1 cellular context compared by ENCODE assay signal in the genomic region with DNA sequence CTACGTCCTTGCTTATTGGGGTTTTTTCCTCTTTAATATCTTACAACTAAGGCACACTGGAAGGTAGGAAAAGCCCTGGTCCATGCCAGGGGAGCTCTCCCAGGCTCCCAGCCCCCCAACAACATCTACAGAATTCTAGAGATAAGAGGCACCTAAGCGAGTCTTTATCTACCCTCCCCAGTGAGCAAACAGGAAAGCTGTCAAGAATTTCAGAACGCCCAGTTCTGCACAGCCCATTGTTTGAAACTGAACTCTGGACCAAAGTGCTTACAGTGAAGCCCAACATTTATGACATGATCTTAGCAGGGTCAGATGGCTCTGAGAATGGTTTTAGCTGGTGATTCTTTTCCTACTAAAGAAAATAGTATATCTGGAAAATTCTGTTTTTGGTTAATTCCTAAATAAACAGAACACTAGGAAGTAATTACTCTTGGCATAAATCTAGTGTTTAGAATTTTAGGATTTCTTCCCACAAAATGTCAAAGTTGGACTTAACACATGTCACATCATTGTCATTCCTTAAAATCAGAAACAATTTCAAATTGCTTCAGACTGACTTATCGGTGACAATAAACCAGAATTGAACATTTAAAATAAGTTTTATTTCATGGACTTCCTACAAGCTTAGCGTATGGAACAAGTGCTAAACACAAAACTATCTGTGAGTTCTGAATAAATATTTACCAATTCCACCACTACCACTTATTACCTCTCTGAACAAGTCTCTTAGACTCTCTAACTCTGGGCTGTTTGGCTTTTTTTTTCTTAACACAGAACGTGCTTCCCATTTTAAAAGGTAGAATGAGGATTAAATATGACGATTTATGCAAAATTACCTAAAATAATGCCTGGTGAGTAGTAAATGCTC.
TF ChIP-seq lines count a peak whose summit lies in the region.

No MANE protein-coding gene starts in this region.

TF ChIP-seq in HepG2, 621 proteins besides CTCF, POLR2A, EP300 and RAD21 (continued from another document and continues in another):
- TF ChIP-seq PITX1 (CRISPR knock-in tag; IDR thresholded peaks at IDR 0.05): peak; percentile 88
- no peak for TF ChIP-seq ZNF329 (CRISPR knock-in tag; IDR thresholded peaks at IDR 0.05; ENCODE audit: low read depth)
- TF ChIP-seq RARA (CRISPR knock-in tag; IDR thresholded peaks at IDR 0.05): peak; percentile 84
- TF ChIP-seq, protein P1, sequence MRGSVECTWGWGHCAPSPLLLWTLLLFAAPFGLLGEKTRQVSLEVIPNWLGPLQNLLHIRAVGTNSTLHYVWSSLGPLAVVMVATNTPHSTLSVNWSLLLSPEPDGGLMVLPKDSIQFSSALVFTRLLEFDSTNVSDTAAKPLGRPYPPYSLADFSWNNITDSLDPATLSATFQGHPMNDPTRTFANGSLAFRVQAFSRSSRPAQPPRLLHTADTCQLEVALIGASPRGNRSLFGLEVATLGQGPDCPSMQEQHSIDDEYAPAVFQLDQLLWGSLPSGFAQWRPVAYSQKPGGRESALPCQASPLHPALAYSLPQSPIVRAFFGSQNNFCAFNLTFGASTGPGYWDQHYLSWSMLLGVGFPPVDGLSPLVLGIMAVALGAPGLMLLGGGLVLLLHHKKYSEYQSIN (CRISPR knock-in tag; IDR thresholded peaks at IDR 0.05; ENCODE audit: borderline replicate concordance): no peak
- no peak for TF ChIP-seq EHMT2 (IDR thresholded peaks at IDR 0.05; ENCODE audit: borderline replicate concordance, low read depth, low read length)
- TF ChIP-seq, protein P2, sequence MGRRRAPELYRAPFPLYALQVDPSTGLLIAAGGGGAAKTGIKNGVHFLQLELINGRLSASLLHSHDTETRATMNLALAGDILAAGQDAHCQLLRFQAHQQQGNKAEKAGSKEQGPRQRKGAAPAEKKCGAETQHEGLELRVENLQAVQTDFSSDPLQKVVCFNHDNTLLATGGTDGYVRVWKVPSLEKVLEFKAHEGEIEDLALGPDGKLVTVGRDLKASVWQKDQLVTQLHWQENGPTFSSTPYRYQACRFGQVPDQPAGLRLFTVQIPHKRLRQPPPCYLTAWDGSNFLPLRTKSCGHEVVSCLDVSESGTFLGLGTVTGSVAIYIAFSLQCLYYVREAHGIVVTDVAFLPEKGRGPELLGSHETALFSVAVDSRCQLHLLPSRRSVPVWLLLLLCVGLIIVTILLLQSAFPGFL (CRISPR knock-in tag; IDR thresholded peaks at IDR 0.05): no peak
- TF ChIP-seq ZFP41 (CRISPR knock-in tag; IDR thresholded peaks at IDR 0.05; ENCODE audit: borderline replicate concordance): no peak
- TF ChIP-seq, protein P3, sequence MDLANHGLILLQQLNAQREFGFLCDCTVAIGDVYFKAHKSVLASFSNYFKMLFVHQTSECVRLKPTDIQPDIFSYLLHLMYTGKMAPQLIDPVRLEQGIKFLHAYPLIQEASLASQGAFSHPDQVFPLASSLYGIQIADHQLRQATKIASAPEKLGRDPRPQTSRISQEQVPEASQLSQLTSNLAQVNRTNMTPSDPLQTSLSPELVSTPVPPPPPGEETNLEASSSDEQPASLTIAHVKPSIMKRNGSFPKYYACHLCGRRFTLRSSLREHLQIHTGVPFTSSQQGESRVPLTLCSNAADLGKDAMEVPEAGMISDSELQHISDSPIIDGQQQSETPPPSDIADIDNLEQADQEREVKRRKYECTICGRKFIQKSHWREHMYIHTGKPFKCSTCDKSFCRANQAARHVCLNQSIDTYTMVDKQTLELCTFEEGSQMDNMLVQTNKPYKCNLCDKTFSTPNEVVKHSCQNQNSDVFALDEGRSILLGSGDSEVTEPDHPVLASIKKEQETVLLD (CRISPR knock-in tag; IDR thresholded peaks at IDR 0.05; ENCODE audit: low read depth): no peak
- TF ChIP-seq, protein P4, sequence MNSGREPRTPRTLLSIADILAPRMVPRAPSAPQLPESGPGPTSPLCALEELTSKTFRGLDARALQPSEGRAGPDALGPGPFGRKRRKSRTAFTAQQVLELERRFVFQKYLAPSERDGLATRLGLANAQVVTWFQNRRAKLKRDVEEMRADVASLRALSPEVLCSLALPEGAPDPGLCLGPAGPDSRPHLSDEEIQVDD (CRISPR knock-in tag; IDR thresholded peaks at IDR 0.05; ENCODE audit: borderline replicate concordance): no peak
- TF ChIP-seq ZBTB7B (CRISPR knock-in tag; IDR thresholded peaks at IDR 0.05): peak; percentile 88
- peak; percentile 66; the same call in 1 of the 2 replicates for TF ChIP-seq ZMYM4 (CRISPR knock-in tag; IDR thresholded peaks at IDR 0.05)
- TF ChIP-seq, protein P5, sequence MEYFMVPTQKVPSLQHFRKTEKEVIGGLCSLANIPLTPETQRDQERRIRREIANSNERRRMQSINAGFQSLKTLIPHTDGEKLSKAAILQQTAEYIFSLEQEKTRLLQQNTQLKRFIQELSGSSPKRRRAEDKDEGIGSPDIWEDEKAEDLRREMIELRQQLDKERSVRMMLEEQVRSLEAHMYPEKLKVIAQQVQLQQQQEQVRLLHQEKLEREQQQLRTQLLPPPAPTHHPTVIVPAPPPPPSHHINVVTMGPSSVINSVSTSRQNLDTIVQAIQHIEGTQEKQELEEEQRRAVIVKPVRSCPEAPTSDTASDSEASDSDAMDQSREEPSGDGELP (IDR thresholded peaks at IDR 0.05; ENCODE audit: borderline replicate concordance, low read depth): peak; percentile 59; the same call in 1 of the 2 replicates
- TF ChIP-seq MIXL1 (CRISPR knock-in tag; IDR thresholded peaks at IDR 0.05): 0 out of 2 replicates have a peak, but pooled peaks have one; percentile 26
- no peak for TF ChIP-seq ZNF530 (CRISPR knock-in tag; IDR thresholded peaks at IDR 0.05; ENCODE audit: low read depth)
- TF ChIP-seq NONO (IDR thresholded peaks at IDR 0.05): no peak
- TF ChIP-seq NONO (CRISPR knock-in tag; conservative IDR thresholded peaks at IDR 0.05): peak; percentile 67
- TF ChIP-seq, protein P6, sequence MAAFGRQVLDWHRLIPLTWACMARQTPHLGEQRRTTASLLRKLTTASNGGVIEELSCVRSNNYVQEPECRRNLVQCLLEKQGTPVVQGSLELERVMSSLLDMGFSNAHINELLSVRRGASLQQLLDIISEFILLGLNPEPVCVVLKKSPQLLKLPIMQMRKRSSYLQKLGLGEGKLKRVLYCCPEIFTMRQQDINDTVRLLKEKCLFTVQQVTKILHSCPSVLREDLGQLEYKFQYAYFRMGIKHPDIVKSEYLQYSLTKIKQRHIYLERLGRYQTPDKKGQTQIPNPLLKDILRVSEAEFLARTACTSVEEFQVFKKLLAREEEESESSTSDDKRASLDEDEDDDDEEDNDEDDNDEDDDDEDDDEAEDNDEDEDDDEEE (CRISPR knock-in tag; IDR thresholded peaks at IDR 0.05): no peak
- TF ChIP-seq ZNF251 (CRISPR knock-in tag; IDR thresholded peaks at IDR 0.05): no peak
- peak; percentile 92 for TF ChIP-seq NFIC (IDR thresholded peaks at IDR 0.05; ENCODE audit: low read length)
- TF ChIP-seq, protein P7, sequence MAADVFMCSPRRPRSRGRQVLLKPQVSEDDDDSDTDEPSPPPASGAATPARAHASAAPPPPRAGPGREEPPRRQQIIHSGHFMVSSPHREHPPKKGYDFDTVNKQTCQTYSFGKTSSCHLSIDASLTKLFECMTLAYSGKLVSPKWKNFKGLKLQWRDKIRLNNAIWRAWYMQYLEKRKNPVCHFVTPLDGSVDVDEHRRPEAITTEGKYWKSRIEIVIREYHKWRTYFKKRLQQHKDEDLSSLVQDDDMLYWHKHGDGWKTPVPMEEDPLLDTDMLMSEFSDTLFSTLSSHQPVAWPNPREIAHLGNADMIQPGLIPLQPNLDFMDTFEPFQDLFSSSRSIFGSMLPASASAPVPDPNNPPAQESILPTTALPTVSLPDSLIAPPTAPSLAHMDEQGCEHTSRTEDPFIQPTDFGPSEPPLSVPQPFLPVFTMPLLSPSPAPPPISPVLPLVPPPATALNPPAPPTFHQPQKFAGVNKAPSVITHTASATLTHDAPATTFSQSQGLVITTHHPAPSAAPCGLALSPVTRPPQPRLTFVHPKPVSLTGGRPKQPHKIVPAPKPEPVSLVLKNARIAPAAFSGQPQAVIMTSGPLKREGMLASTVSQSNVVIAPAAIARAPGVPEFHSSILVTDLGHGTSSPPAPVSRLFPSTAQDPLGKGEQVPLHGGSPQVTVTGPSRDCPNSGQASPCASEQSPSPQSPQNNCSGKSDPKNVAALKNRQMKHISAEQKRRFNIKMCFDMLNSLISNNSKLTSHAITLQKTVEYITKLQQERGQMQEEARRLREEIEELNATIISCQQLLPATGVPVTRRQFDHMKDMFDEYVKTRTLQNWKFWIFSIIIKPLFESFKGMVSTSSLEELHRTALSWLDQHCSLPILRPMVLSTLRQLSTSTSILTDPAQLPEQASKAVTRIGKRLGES (CRISPR knock-in tag; IDR thresholded peaks at IDR 0.05; ENCODE audit: borderline replicate concordance): peak; percentile 45; the same call in 1 of the 2 replicates
- TF ChIP-seq, protein P8, sequence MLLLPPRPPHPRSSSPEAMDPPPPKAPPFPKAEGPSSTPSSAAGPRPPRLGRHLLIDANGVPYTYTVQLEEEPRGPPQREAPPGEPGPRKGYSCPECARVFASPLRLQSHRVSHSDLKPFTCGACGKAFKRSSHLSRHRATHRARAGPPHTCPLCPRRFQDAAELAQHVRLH (CRISPR knock-in tag; IDR thresholded peaks at IDR 0.05; ENCODE audit: borderline replicate concordance, low read depth): peak; percentile 53; the same call in 1 of the 2 replicates
- no peak for TF ChIP-seq RORA (CRISPR knock-in tag; IDR thresholded peaks at IDR 0.05)
- no peak for TF ChIP-seq ZNF3 (CRISPR knock-in tag; IDR thresholded peaks at IDR 0.05)
- TF ChIP-seq MAFK (conservative IDR thresholded peaks at IDR 0.05 in 1 of 2, IDR thresholded peaks at IDR 0.05 in 1 of 2; ENCODE audit: low read length in 2 of 2): 0 out of 4 replicates have a peak, but pooled peaks of 1 of the 2 experiments have one; percentile 7
- TF ChIP-seq SMARCC2 (IDR thresholded peaks at IDR 0.05): no peak
- TF ChIP-seq, protein P9, sequence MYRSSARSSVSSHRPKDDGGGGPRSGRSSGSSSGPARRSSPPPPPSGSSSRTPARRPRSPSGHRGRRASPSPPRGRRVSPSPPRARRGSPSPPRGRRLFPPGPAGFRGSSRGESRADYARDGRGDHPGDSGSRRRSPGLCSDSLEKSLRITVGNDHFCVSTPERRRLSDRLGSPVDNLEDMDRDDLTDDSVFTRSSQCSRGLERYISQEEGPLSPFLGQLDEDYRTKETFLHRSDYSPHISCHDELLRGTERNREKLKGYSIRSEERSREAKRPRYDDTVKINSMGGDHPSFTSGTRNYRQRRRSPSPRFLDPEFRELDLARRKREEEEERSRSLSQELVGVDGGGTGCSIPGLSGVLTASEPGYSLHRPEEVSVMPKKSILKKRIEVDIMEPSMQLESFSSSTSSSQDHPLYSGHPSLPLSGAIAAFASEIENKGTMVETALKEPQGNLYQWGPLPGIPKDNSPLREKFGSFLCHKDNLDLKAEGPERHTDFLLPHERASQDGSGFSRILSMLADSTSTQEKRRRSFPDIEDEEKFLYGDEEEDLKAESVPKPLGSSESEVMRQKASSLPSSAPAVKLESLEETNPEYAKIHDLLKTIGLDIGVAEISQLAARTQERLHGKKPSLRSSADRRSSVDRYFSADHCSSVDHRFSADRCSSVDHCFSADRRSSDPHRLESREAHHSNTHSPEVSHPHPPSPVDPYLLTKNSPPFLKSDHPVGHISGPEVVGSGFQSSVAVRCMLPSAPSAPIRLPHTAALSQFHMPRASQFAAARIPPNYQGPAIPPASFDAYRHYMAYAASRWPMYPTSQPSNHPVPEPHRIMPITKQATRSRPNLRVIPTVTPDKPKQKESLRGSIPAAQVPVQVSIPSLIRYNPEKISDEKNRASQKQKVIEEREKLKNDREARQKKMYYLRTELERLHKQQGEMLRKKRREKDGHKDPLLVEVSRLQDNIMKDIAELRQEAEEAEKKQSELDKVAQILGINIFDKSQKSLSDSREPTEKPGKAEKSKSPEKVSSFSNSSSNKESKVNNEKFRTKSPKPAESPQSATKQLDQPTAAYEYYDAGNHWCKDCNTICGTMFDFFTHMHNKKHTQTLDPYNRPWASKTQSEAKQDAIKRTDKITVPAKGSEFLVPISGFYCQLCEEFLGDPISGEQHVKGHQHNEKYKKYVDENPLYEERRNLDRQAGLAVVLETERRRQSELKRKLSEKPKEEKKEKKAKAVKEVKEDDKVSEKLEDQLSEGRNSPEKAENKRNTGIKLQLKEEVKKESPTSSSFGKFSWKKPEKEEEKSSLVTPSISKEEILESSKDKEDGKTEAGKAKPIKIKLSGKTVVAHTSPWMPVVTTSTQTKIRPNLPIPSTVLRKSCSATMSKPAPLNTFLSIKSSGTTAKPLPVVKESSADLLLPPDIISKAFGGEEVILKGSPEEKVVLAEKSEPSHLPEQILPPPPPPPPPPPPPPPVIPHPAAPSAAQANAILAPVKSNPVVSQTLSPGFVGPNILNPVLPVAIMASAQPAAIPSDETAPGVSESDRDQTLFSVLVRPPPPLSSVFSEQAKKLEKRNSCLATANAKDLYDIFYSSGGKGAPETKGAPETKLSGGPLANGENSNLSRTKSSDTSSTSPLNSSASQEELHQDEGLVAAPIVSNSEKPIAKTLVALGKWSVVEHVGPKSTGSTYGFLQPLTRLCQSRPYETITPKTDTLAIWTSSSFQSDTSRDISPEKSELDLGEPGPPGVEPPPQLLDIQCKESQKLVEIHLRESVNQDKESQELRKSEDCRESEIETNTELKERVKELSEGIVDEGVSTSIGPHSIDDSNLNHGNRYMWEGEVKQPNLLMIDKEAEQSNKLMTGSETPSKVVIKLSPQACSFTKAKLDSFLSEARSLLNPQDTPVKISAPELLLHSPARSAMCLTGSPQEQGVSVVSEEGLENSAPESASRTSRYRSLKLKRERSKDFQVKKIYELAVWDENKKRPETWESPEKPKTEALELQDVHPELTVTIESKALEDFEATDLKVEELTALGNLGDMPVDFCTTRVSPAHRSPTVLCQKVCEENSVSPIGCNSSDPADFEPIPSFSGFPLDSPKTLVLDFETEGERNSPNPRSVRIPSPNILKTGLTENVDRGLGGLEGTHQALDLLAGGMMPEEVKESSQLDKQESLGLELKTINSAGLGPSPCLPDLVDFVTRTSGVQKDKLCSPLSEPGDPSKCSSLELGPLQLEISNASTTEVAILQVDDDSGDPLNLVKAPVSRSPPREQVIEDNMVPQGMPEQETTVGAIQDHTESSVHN (CRISPR knock-in tag; IDR thresholded peaks at IDR 0.05): no peak
- TF ChIP-seq, protein P10, sequence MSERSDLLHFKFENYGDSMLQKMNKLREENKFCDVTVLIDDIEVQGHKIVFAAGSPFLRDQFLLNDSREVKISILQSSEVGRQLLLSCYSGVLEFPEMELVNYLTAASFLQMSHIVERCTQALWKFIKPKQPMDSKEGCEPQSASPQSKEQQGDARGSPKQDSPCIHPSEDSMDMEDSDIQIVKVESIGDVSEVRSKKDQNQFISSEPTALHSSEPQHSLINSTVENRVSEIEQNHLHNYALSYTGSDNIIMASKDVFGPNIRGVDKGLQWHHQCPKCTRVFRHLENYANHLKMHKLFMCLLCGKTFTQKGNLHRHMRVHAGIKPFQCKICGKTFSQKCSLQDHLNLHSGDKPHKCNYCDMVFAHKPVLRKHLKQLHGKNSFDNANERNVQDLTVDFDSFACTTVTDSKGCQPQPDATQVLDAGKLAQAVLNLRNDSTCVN (CRISPR knock-in tag; IDR thresholded peaks at IDR 0.05; ENCODE audit: borderline replicate concordance): peak; percentile 81
- no peak for TF ChIP-seq NR3C1 (CRISPR knock-in tag; IDR thresholded peaks at IDR 0.05)
- TF ChIP-seq, protein P11, sequence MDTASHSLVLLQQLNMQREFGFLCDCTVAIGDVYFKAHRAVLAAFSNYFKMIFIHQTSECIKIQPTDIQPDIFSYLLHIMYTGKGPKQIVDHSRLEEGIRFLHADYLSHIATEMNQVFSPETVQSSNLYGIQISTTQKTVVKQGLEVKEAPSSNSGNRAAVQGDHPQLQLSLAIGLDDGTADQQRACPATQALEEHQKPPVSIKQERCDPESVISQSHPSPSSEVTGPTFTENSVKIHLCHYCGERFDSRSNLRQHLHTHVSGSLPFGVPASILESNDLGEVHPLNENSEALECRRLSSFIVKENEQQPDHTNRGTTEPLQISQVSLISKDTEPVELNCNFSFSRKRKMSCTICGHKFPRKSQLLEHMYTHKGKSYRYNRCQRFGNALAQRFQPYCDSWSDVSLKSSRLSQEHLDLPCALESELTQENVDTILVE (CRISPR knock-in tag; IDR thresholded peaks at IDR 0.05): peak; percentile 62; the same call in 1 of the 2 replicates
- TF ChIP-seq GATAD2A (CRISPR knock-in tag; IDR thresholded peaks at IDR 0.05): peak; percentile 93
- no peak for TF ChIP-seq ZNF841 (CRISPR knock-in tag; IDR thresholded peaks at IDR 0.05; ENCODE audit: borderline replicate concordance)
- TF ChIP-seq ZFP36 (IDR thresholded peaks at IDR 0.05; ENCODE audit: borderline replicate concordance, low read depth, low read length, partially characterized antibody): no peak
